Comparison of ENCODE assay signal across 31 cellular contexts in the genomic region with DNA sequence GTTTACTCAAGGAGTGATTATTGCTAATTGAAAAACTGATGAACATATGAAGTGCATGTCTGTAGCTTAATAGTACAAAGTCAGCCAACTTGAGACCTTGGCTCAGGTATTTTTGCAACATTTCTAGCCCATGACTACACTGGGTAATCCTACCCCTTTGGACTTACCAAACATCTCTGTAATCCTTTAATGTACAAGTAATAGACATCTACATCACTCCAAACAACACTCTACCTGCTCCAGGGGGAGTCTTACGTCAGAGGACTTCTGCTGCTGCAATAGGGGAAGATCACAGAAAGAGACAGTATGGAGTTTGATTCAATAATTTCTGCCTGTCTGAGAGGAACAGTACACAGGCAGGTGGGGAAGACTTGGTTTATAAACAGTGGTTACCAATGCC. TPM values are rescaled to one million over a fixed set of nuclear protein-coding genes. Genes with fewer than 3 reads are reported as not detected.
"Had no signal": no experiment of that assay in that cellular context is flagged by ENCODE, and none has a peak within 500 bp of the region (broad histone marks: within the 10 kb centered on the region; RNA-seq: fewer than 3 reads in every experiment).

No MANE protein-coding gene starts in this region.

- H3K36me3 ChIP-seq: colonic mucosa had no signal

- FAIRE-seq: endometrium, kidney had no signal

- H3K4me3 ChIP-seq: colonic mucosa, esophagus squamous epithelium, gastrocnemius medialis, heart right ventricle, left lung, lower lobe of right lung, mucosa of descending colon had no signal

- ATAC-seq: effector memory CD8-positive, alpha-beta T cell; esophagus mucosa; gastrocnemius medialis; heart right ventricle; left lung; left ventricle myocardium superior; lower lobe of right lung had no signal

- H3K4me3 Mint-ChIP-seq: dendritic cell treated with granulocyte-macrophage colony-stimulating factor and Interleukin-4, amounts not matched to agents 40 ng/mL and 50 ng/mL, for 4 days; effector memory CD8-positive, alpha-beta T cell; endodermal cell; immature natural killer cell; mesothelial cell of epicardium had no signal

- H3K27ac Mint-ChIP-seq: dendritic cell treated with granulocyte-macrophage colony-stimulating factor and Interleukin-4, amounts not matched to agents 40 ng/mL and 50 ng/mL, for 4 days; effector memory CD8-positive, alpha-beta T cell; endodermal cell; immature natural killer cell; mesothelial cell of epicardium had no signal

- H3K27me3 Mint-ChIP-seq: dendritic cell treated with granulocyte-macrophage colony-stimulating factor and Interleukin-4, amounts not matched to agents 40 ng/mL and 50 ng/mL, for 4 days; effector memory CD8-positive, alpha-beta T cell had no signal

- DNase-seq: cortex of kidney; effector CD8-positive, alpha-beta T cell; effector memory CD8-positive, alpha-beta T cell; endodermal cell; erythroblast; esophagus squamous epithelium; foreskin fibroblast; foreskin melanocyte; gastrocnemius medialis; glutamatergic neuron; head of caudate nucleus; heart right ventricle; hypothalamus; immature natural killer cell; islet precursor cell; kidney; kidney glomerular epithelial cell; left lung; left ventricle myocardium superior; lower lobe of right lung; mesenchymal stem cell had no signal

- H3K9me3 ChIP-seq: colonic mucosa, esophagus squamous epithelium, gastrocnemius medialis, lower lobe of right lung had no signal

- H3K27me3 ChIP-seq: colonic mucosa, esophagus squamous epithelium, gastrocnemius medialis, heart right ventricle, left lung had no signal

- H3K27ac ChIP-seq: colonic mucosa, epithelial cell of prostate, esophagus squamous epithelium, gastrocnemius medialis, heart right ventricle, left lung, lower lobe of right lung had no signal

- H3K4me1 Mint-ChIP-seq: endodermal cell, immature natural killer cell, mesothelial cell of epicardium had no signal

- H3K4me1 ChIP-seq: esophagus squamous epithelium, gastrocnemius medialis, heart right ventricle, left lung, lower lobe of right lung had no signal

RNA-seq across cellular contexts. Expression of a gene that starts 54.0 kb away (rescaled TPM):
- total RNA-seq: glomerular endothelial cell, heart right ventricle, left ventricle myocardium superior, lower leg skin, lower lobe of right lung, mesenteric fat pad had no signal
- polyA plus RNA-seq: heart right ventricle had no signal
